5 cellular contexts compared by ENCODE assay signal in the genomic region with DNA sequence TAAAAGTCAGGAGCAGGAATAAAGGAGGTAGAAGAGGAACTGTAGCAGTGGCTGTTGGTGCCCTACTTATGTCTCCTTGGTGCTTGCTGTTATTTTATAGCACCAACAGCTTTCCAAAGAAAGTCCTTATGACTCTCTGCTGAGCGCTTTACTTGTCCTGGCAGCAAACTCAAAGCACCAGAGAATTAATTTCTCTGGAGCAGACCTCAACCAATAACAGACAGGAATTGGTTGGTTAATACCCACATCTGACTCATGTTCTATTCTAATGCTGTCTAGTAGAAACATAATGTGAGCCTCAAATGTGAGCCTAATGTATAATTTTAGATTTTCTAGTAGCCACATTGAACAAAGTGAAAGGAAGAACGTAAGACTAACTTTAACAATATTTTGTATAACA.
"Had no signal": no experiment of that assay in that cellular context is flagged by ENCODE, and none has a peak within 500 bp of the region (broad histone marks: within the 10 kb centered on the region; RNA-seq: fewer than 3 reads in every experiment).

No MANE protein-coding gene starts in this region.

- DNase-seq: H9, HCEC 1CT, IMR-90 had no signal

- H3K4me2 ChIP-seq: GM23338 had no signal

- H3K27ac Mint-ChIP-seq: GM23338, H9 had no signal

- H2AFZ ChIP-seq: GM23338 had no signal

- ATAC-seq: GM23338, K562 had no signal

- H3K4me3 Mint-ChIP-seq: GM23338, H9 had no signal

- H3K4me3 ChIP-seq: GM23338, K562 had no signal
